1 cellular context compared by ENCODE assay signal in genomic region chr1:184051485-184052193, GRCh38.
TF ChIP-seq lines count a peak whose summit lies in the region.

TSS of gene TSEN15 (plus strand) at chr1:184051730. CDS start at chr1:184051756, 26 bp downstream.

TF ChIP-seq in K562, 482 proteins besides CTCF, POLR2A, EP300 and RAD21 (continued from another document and continues in another):
- no peak for TF ChIP-seq CBX8 (IDR thresholded peaks at IDR 0.05; ENCODE audit: borderline replicate concordance, extremely low read depth, low read depth, low read length, poor library complexity, severe bottlenecking)
- peak; percentile 71; the same call in 1 of the 2 replicates for TF ChIP-seq NR2C2 (CRISPR knock-in tag; IDR thresholded peaks at IDR 0.05)
- TF ChIP-seq NR2C2 (tag; IDR thresholded peaks at IDR 0.05): peak; percentile 96
- peak; percentile 70 for TF ChIP-seq CREM (IDR thresholded peaks at IDR 0.05; ENCODE audit: low read depth)
- TF ChIP-seq RFX1 (IDR thresholded peaks at IDR 0.05): no peak
- TF ChIP-seq ZFPM2 (CRISPR knock-in tag; IDR thresholded peaks at IDR 0.05): no peak
- TF ChIP-seq PHF8 (IDR thresholded peaks at IDR 0.05; ENCODE audit: borderline replicate concordance, low read length): peak; percentile 96
- no peak for TF ChIP-seq PHB2 (IDR thresholded peaks at IDR 0.05; ENCODE audit: low read depth)
- TF ChIP-seq ZNF133 (CRISPR knock-in tag; IDR thresholded peaks at IDR 0.05): peak; percentile 58; the same call in 1 of the 2 replicates
- 0 out of 2 replicates have a peak, but pooled peaks have one; percentile 41 for TF ChIP-seq FOXP4 (CRISPR knock-in tag; IDR thresholded peaks at IDR 0.05; ENCODE audit: borderline replicate concordance)
- peak; percentile 73 for TF ChIP-seq HNRNPLL (IDR thresholded peaks at IDR 0.05; ENCODE audit: low read depth, low read length, poor library complexity, severe bottlenecking)
- peak; percentile 66 for TF ChIP-seq ZNF263 (CRISPR knock-in tag; IDR thresholded peaks at IDR 0.05; ENCODE audit: borderline replicate concordance)
- TF ChIP-seq MXD1 (CRISPR knock-in tag; IDR thresholded peaks at IDR 0.05; ENCODE audit: borderline replicate concordance, poor library complexity, severe bottlenecking): peak; percentile 74
- no peak for TF ChIP-seq CLOCK (CRISPR knock-in tag; IDR thresholded peaks at IDR 0.05; ENCODE audit: borderline replicate concordance)
- peak; percentile 88 for TF ChIP-seq GATAD2B (IDR thresholded peaks at IDR 0.05; ENCODE audit: borderline replicate concordance)
- TF ChIP-seq MTA3 (IDR thresholded peaks at IDR 0.05; ENCODE audit: borderline replicate concordance): peak; percentile 96; the same call in 1 of the 2 replicates
- no peak for TF ChIP-seq BMI1 (IDR thresholded peaks at IDR 0.05; ENCODE audit: low read length)
- peak; percentile 91 for TF ChIP-seq SAP30 (IDR thresholded peaks at IDR 0.05; ENCODE audit: borderline replicate concordance, insufficient read depth, low read depth, low read length, poor library complexity, severe bottlenecking)
- TF ChIP-seq CBX5 (IDR thresholded peaks at IDR 0.05; ENCODE audit: borderline replicate concordance, low read depth): peak; percentile 41; the same call in 1 of the 2 replicates
- no peak for TF ChIP-seq NR0B1 (IDR thresholded peaks at IDR 0.05; ENCODE audit: partially characterized antibody)
- TF ChIP-seq ATF1 (CRISPR knock-in tag; IDR thresholded peaks at IDR 0.05): no peak
- peak; percentile 82 for TF ChIP-seq ATF1 (tag; IDR thresholded peaks at IDR 0.05)
- TF ChIP-seq PCBP1 (IDR thresholded peaks at IDR 0.05; ENCODE audit: low read depth, low read length, poor library complexity, severe bottlenecking): peak; percentile 69
- TF ChIP-seq HMGXB4 (CRISPR knock-in tag; IDR thresholded peaks at IDR 0.05): peak; percentile 96
- TF ChIP-seq MCM5 (IDR thresholded peaks at IDR 0.05; ENCODE audit: low read depth): no peak
- TF ChIP-seq SRSF7 (optimal IDR thresholded peaks at IDR 0.05; ENCODE audit: low read depth, low read length): no peak
- TF ChIP-seq THAP7 (CRISPR knock-in tag; IDR thresholded peaks at IDR 0.05): peak; percentile 87; the same call in 1 of the 2 replicates
- TF ChIP-seq ILF3 (IDR thresholded peaks at IDR 0.05; ENCODE audit: borderline replicate concordance): peak; percentile 56; the same call in 1 of the 2 replicates
- TF ChIP-seq RREB1 (CRISPR knock-in tag; IDR thresholded peaks at IDR 0.05): peak; percentile 96
- TF ChIP-seq THRAP3 (IDR thresholded peaks at IDR 0.05; ENCODE audit: borderline replicate concordance): no peak
- TF ChIP-seq TBP (optimal IDR thresholded peaks at IDR 0.05; ENCODE audit: low read depth, low read length): peak; percentile 74
- peak; percentile 88; the same call in 1 of the 2 replicates for TF ChIP-seq CREB3L1 (IDR thresholded peaks at IDR 0.05; ENCODE audit: borderline replicate concordance, low read depth)
- TF ChIP-seq MBD2 (IDR thresholded peaks at IDR 0.05; ENCODE audit: borderline replicate concordance, low read depth): peak; percentile 74
- 0 out of 2 replicates have a peak, but pooled peaks have one; percentile 68 for TF ChIP-seq ZBTB1 (CRISPR knock-in tag; IDR thresholded peaks at IDR 0.05; ENCODE audit: borderline replicate concordance, low read depth)
- peak; percentile 85 for TF ChIP-seq U2AF1 (optimal IDR thresholded peaks at IDR 0.05; ENCODE audit: low read depth, low read length)
